In the genomic region with DNA sequence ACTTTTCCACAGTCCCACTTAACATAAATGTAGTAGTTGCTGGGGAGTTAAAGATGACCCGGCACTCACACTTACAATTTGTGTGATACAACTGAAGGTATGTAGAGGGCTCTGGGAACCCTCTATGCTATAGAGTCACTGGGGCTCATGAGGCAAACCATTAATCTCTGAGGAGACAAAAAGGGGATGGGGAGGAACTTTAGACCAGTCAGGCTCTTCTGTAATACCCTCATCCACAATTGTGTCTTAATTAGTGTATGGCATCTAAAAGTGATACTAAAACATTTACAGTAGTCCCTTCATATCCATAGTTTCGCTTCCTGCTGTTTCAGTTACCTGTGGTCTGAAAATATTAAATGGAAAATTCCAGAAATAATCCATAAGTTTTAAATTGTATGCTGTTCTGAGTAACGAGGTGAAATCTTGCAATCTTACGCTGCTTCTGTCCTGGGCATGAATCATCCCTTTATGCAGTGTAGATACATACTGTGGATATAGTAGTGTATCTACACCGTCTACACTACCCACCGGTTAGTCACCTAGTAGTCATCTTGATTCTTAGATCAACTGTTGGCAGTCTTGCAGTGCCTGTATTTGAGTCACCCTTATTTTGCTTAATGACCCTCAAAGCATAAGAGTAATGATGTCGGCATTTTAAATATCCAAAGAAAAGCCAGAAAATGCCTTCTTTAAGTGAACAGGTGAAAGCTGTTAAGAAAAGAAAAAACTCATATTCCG, we compare ENCODE assay signal across 12 cellular contexts. TPM values are rescaled to one million over a fixed set of nuclear protein-coding genes. Genes with fewer than 3 reads are reported as not detected.
DNase-seq lines count a peak whose midpoint lies in the region; ATAC-seq and TF ChIP-seq lines count a peak whose summit lies in the region.
"Had no signal": no experiment of that assay in that cellular context is flagged by ENCODE, and none has a peak within 500 bp of the region (broad histone marks: within the 10 kb centered on the region; RNA-seq: fewer than 3 reads in every experiment).

No MANE protein-coding gene starts in this region.

- DNase-seq in EL = peak; percentile 95
- peak; percentile 68 to 90 for DNase-seq in SW 1271 (lab: John Stamatoyannopoulos, UW)
- DNase-seq in fibroblast of the aortic adventitia (ENCODE audit: low read depth) = peak; percentile 91
- no peak for DNase-seq in COLO668 (lab: John Stamatoyannopoulos, UW; ENCODE audit: unreplicated experiment)
- no peak for DNase-seq in GM20000 (ENCODE audit: low spot score)
- DNase-seq in NCI-H2227 (lab: John Stamatoyannopoulos, UW; ENCODE audit: unreplicated experiment) = no peak
- DNase-seq: activated CD8-positive, alpha-beta memory T cell treated with anti-CD3 and anti-CD28 coated beads for 24 hours; GDM1; NK-92 treated with Interleukin-12 subunit alpha and Interleukin-12 subunit beta, amount 100 ng/mL, for 24 hours had no signal

- H3K27me3 ChIP-seq in ACC112 (ENCODE audit: insufficient read depth, low read length) = no peaks in the 10 kb centered on the region

- no peaks in the 10 kb centered on the region for H3K36me3 ChIP-seq in ACC112 (ENCODE audit: insufficient read depth, low read length)

- ATAC-seq in HG03432 (IDR thresholded peaks at IDR 0.05; ENCODE audit: unreplicated experiment) = no peak

- no peak overlapping the region for H2AFZ ChIP-seq in ACC112 (ENCODE audit: low read length, unreplicated experiment)

- peaks cover 51% of the 10 kb centered on the region for H3K79me2 ChIP-seq in ACC112 (ENCODE audit: control insufficient read depth, insufficient read depth, low read length, unreplicated experiment)

- peaks cover 21% of the 10 kb centered on the region for H3K4me1 ChIP-seq in ACC112 (ENCODE audit: control insufficient read depth, insufficient read depth, low read length, unreplicated experiment)

- TF ChIP-seq CTCF in fibroblast of the aortic adventitia (IDR thresholded peaks at IDR 0.05; ENCODE audit: insufficient read depth, low read length) (no peak), GM20000 (IDR thresholded peaks at IDR 0.05; ENCODE audit: extremely low read depth, missing control alignments) (no peak)

- peak overlapping the region; percentile 72 for H3K27ac ChIP-seq in ACC112 (ENCODE audit: low read depth, low read length)

- peak overlapping the region; percentile 30; the same call in 1 of the 2 replicates for H3K4me3 ChIP-seq in ACC112 (ENCODE audit: low read depth, low read length)
- no peak overlapping the region for H3K4me3 ChIP-seq in fibroblast of the aortic adventitia (ENCODE audit: low read depth, low read length)
- H3K4me3 ChIP-seq: lung had no signal

RNA-seq across cellular contexts. Expression of a gene that starts 12.2 kb away (rescaled TPM):
- 4.0 and 11.4 TPM in 2 replicates for total RNA-seq in fibroblast of the aortic adventitia (ENCODE audit: low replicate concordance)

RNA-seq across cellular contexts. Expression of a gene that starts 33.0 kb away (rescaled TPM):
- total RNA-seq in fibroblast of the aortic adventitia (ENCODE audit: low replicate concordance) = not detected in 2 replicates

RNA-seq across cellular contexts. Expression of a gene that starts 49.8 kb away (rescaled TPM):
- 16.5 and 18.3 TPM in 2 replicates for total RNA-seq in fibroblast of the aortic adventitia (ENCODE audit: low replicate concordance)

Comparison
In these comparisons a context has a peak if more than half of its experiments do, and no peak if none do; other contexts are left out.
1. DNase-seq: peak in EL (single experiment), SW 1271 (2 of 2) and fibroblast of the aortic adventitia (single experiment); none in COLO668 (single experiment), GM20000 (single experiment) and NCI-H2227 (single experiment).